ENCODE assay signal across 8 cellular contexts in genomic region chr20:20860078-20860806, GRCh38.
DNase-seq lines count a peak whose midpoint lies in the region; ATAC-seq and TF ChIP-seq lines count a peak whose summit lies in the region.

No MANE protein-coding gene starts in this region.

- H3K36me3 ChIP-seq in Caco-2 (ENCODE audit: control insufficient read depth, insufficient read depth, low read length) (no peaks in the 10 kb centered on the region), OCI-LY7 (ENCODE audit: insufficient read depth, low read length) (no peaks in the 10 kb centered on the region)

- H3K9me3 ChIP-seq in Caco-2 (no peaks in the 10 kb centered on the region), OCI-LY7 (ENCODE audit: low read length) (no peaks in the 10 kb centered on the region)

- no peaks in the 10 kb centered on the region for H3K9me2 ChIP-seq in OCI-LY7 (ENCODE audit: insufficient read depth, low read length)

- no peak overlapping the region for H3K4me2 ChIP-seq in OCI-LY7 (ENCODE audit: low read length)

- H3K4me1 Mint-ChIP-seq in Caco-2 (ENCODE audit: low read depth, unreplicated experiment): no peaks in the 10 kb centered on the region
- no peaks in the 10 kb centered on the region for H3K4me1 Mint-ChIP-seq in naive B cell

- TF ChIP-seq CTCF in Caco-2 (IDR thresholded peaks at IDR 0.05; ENCODE audit: insufficient read depth in 1 of 2, low read depth in 1 of 2, low read length in 1 of 2, severe bottlenecking in 1 of 2, unreplicated experiment in 1 of 2) (peak; percentile 88 to 96), OCI-LY7 (conservative IDR thresholded peaks at IDR 0.05; ENCODE audit: low read length) (peak; percentile 97)

- H3K27me3 Mint-ChIP-seq in Caco-2 (ENCODE audit: insufficient read depth, unreplicated experiment) (peaks cover 4% of the 10 kb centered on the region), naive B cell (peaks cover 16 to 36% (median 24%) of the 10 kb centered on the region in 3 donors)

- H3K27ac Mint-ChIP-seq in Caco-2 (ENCODE audit: unreplicated experiment) (no peak overlapping the region), naive B cell (no peak overlapping the region)

- H3K4me3 Mint-ChIP-seq in Caco-2 (ENCODE audit: unreplicated experiment) (no peak overlapping the region), naive B cell (no peak overlapping the region)

- H3K9me3 Mint-ChIP-seq in Caco-2 (ENCODE audit: unreplicated experiment): no peaks in the 10 kb centered on the region
- no peaks in the 10 kb centered on the region for H3K9me3 Mint-ChIP-seq in naive B cell

- H3K4me1 ChIP-seq in Caco-2: no peaks in the 10 kb centered on the region; the same call in 1 of the 2 replicates
- no peaks in the 10 kb centered on the region for H3K4me1 ChIP-seq in OCI-LY7 (ENCODE audit: insufficient read depth, low read length, poor library complexity, severe bottlenecking)

- DNase-seq in Caco-2 (peak; percentile 87 to 92), KG1 (lab: John Stamatoyannopoulos, UW) (peak; percentile 85), OCI-LY7 (ENCODE audit: low spot score) (peak; percentile 82), naive B cell (peak; percentile 60)
- peak; percentile 82 for DNase-seq in activated CD8-positive, alpha-beta memory T cell treated with anti-CD3 and anti-CD28 coated beads, Interleukin-2, amount 50 U/mL, for 4 hours
- DNase-seq in stimulated activated CD8-positive, alpha-beta memory T cell treated with anti-CD3 and anti-CD28 coated beads, Interleukin-7, amount 100 ng/mL, for 4 hours (ENCODE audit: low read depth in 2 of 2): peak; percentile 55 to 71

- no peaks in the 10 kb centered on the region for H3K79me2 ChIP-seq in OCI-LY7 (ENCODE audit: insufficient read depth, low read depth, low read length)

- H3K36me3 Mint-ChIP-seq in Caco-2 (ENCODE audit: insufficient read depth, unreplicated experiment): no peaks in the 10 kb centered on the region
- H3K36me3 Mint-ChIP-seq in naive B cell: no peaks in the 10 kb centered on the region

- intact Hi-C loops in Caco-2 (cut with micrococcal nuclease; ENCODE audit: unreplicated experiment) (loop anchor here (1.0 to 5.0 kb wide), 4 partner anchors 23 to 645 kb away; no protein-coding TSS in a partner anchor), OCI-LY7 (cut with micrococcal nuclease; ENCODE audit: unreplicated experiment) (loop anchor here (1.0 to 10.0 kb wide), 3 partner anchors 375 to 715 kb away; no protein-coding TSS in a partner anchor)

- H3K27me3 ChIP-seq in Caco-2 (replicated peaks; ENCODE audit: control insufficient read depth, insufficient read depth, low read length): no peaks in the 10 kb centered on the region

- POLR2A ChIA-PET in Caco-2 (lab: Charles Lee): no interaction called here
- POLR2A ChIA-PET in OCI-LY7 (lab: Charles Lee): interaction anchor here (1.0 kb wide), 1 partner anchor 27 kb away, joined by 3 read pairs; no protein-coding TSS in a partner anchor

- H3K4me3 ChIP-seq in Caco-2 (ENCODE audit: low read depth, low read length) (no peak overlapping the region), OCI-LY7 (ENCODE audit: low read depth, low read length, poor library complexity, severe bottlenecking) (no peak overlapping the region)

- BruUV-seq in Caco-2 (replicated peaks; lab: Mats Ljungman, UMichigan) (no TSS peak), OCI-LY7 (replicated peaks; lab: Mats Ljungman, UMichigan) (no TSS peak)

- ATAC-seq in GM21381 (IDR thresholded peaks at IDR 0.05; ENCODE audit: unreplicated experiment) (peak; percentile 86), esophagus mucosa (peak; percentile 69), naive B cell (ENCODE audit: low read depth in 2 of 2) (peak; percentile 38 to 52)

- CTCF ChIA-PET in Caco-2 (lab: Charles Lee) (interaction anchor here (0.6 to 1.7 kb wide), 8 partner anchors 16 to 645 kb away, joined by 3 to 13 read pairs (median 4); partner anchors contain the start of gene KIZ), OCI-LY7 (lab: Charles Lee; ENCODE audit: unreplicated experiment) (no interaction called here)

- no peak overlapping the region for H2AFZ ChIP-seq in OCI-LY7 (ENCODE audit: low read length)

- H4K20me1 ChIP-seq in OCI-LY7 (ENCODE audit: insufficient read depth, low read length): no peaks in the 10 kb centered on the region

- H3K27ac ChIP-seq in OCI-LY7 (ENCODE audit: low read depth, low read length, poor library complexity, severe bottlenecking): no peak overlapping the region
